ENCODE assay signal across 10 cellular contexts in the genomic region with DNA sequence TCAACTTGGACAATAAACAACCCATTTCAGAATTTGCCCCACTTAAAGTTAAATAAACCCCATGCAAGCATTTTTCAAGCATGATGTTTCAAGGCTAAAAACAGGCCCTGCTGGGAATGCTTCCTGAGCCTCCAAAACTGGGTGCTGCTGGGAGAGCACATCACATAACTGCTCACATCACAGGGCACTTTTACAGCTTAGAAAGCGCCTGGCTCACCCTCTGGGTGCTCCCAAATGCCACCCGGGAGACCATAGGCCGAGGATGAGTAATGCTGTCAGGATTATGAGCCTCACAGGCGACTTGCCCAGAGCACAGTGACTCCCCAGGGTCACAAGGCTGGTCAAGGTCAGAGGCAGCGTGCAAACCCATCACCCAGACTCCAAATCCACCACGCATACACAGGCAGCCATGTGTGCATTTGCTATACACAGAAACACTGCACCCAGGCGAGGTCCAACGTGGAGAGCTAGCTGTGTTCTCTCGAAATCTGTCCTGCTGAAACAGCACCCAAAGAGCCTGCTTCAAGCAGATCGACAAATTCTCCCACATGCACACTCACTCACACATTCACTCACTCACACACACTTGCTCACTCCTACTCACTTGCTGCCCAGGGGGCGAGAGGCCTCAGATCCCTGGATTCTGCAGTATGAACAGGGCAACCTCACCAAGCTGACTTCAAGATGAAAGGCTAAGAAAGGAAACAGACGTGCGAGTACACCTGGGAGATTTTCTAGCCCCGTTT. TPM values are rescaled to one million over a fixed set of nuclear protein-coding genes. Genes with fewer than 3 reads are reported as not detected.
DNase-seq lines count a peak whose midpoint lies in the region; ATAC-seq, FAIRE-seq and TF ChIP-seq lines count a peak whose summit lies in the region.
"Had no signal": no experiment of that assay in that cellular context is flagged by ENCODE, and none has a peak within 500 bp of the region (broad histone marks: within the 10 kb centered on the region; RNA-seq: fewer than 3 reads in every experiment).

No MANE protein-coding gene starts in this region.

- H3K36me3 Mint-ChIP-seq in activated T-cell treated with anti-CD3 and anti-CD28 coated beads, Interleukin-2, amount 50 U/mL, for 72 hours (ENCODE audit: insufficient read depth in 2 of 2) = no peaks in the 10 kb centered on the region

- H3K4me3 ChIP-seq in bronchial epithelial cell (ENCODE audit: low read depth, low read length) (no peak overlapping the region), tibial artery (no peak overlapping the region), brain microvascular endothelial cell (ENCODE audit: low read depth, low read length) (no peak overlapping the region)

- no peaks in the 10 kb centered on the region for H3K9me3 Mint-ChIP-seq in activated T-cell treated with anti-CD3 and anti-CD28 coated beads, Interleukin-2, amount 50 U/mL, for 72 hours

- H3K27me3 ChIP-seq in bronchial epithelial cell (ENCODE audit: control insufficient read depth, insufficient read depth, low read length) = no peaks in the 10 kb centered on the region
- H3K27me3 ChIP-seq in layer of hippocampus (ENCODE audit: control insufficient read depth, insufficient read depth, low read length) = no peaks in the 10 kb centered on the region
- H3K27me3 ChIP-seq in tibial artery = no peaks in the 10 kb centered on the region
- no peaks in the 10 kb centered on the region for H3K27me3 ChIP-seq in brain microvascular endothelial cell (replicated peaks)

- TF ChIP-seq CTCF in bronchial epithelial cell (IDR thresholded peaks at IDR 0.05; ENCODE audit: insufficient read depth, low read length, severe bottlenecking) (no peak), tibial artery (IDR thresholded peaks at IDR 0.05) (no peak), brain microvascular endothelial cell (IDR thresholded peaks at IDR 0.05; ENCODE audit: low read depth, low read length, missing control alignments) (no peak)

- H3K36me3 ChIP-seq in bronchial epithelial cell (ENCODE audit: control insufficient read depth, insufficient read depth, low read length) (no peaks in the 10 kb centered on the region), tibial artery (no peaks in the 10 kb centered on the region), brain microvascular endothelial cell (replicated peaks) (no peaks in the 10 kb centered on the region)

- H3K27ac Mint-ChIP-seq in activated T-cell treated with anti-CD3 and anti-CD28 coated beads, Interleukin-2, amount 50 U/mL, for 72 hours = peak overlapping the region; percentile 24

- no peak for ATAC-seq in activated T-cell treated with anti-CD3 and anti-CD28 coated beads, Interleukin-2, amount 50 U/mL, for 72 hours (replicated peaks in 1 of 2)

- FAIRE-seq in bronchial epithelial cell (lab: Jason Lieb, UNC) = peak; percentile 82

- peaks cover 36% of the 10 kb centered on the region for H3K4me1 Mint-ChIP-seq in activated T-cell treated with anti-CD3 and anti-CD28 coated beads, Interleukin-2, amount 50 U/mL, for 72 hours (ENCODE audit: low read depth)

- peaks cover 5 to 55% (median 42%) of the 10 kb centered on the region in 4 donors for H3K4me1 ChIP-seq in tibial artery

- DNase-seq in activated T-cell treated with anti-CD3 and anti-CD28 coated beads, Interleukin-2, amount 50 U/mL, for 72 hours = no peak
- DNase-seq in activated T-cell treated with anti-CD3 and anti-CD28 coated beads, Interleukin-2, amount 50 U/mL, for 1 hour = no peak
- DNase-seq in bronchial epithelial cell (ENCODE audit: low read depth) (no peak), tibial artery (peak in 1 of 2 donors; percentile 82), brain microvascular endothelial cell (no peak), NCI-H187 treated with DMSO at 0.1 percent for 48 hours (lab: John Stamatoyannopoulos, UW) (no peak)
- DNase-seq in stimulated activated naive CD4-positive, alpha-beta T cell (lab: John Stamatoyannopoulos, UW) = no peak
- DNase-seq: NCI-H2081 treated with DMSO at 0.1 percent for 48 hours, SIG-M5 had no signal

- no peaks in the 10 kb centered on the region for H3K27me3 Mint-ChIP-seq in activated T-cell treated with anti-CD3 and anti-CD28 coated beads, Interleukin-2, amount 50 U/mL, for 72 hours (ENCODE audit: low read depth)

- intact Hi-C loops in tibial artery (cut with DNase I; ENCODE audit: low total_unique reads) = loop anchor here (10.0 kb wide), 1 partner anchor 58 kb away; the partner anchor contains the start of gene ITPK1

- in situ Hi-C loops in brain microvascular endothelial cell (cut with HindIII; ENCODE audit: low pct_ligation_motif_present, low sequenced_read_pairs) = no loop called here

- H3K4me3 Mint-ChIP-seq in activated T-cell treated with anti-CD3 and anti-CD28 coated beads, Interleukin-2, amount 50 U/mL, for 72 hours = no peak overlapping the region

- H3K27ac ChIP-seq in layer of hippocampus (ENCODE audit: low read depth, low read length) = peak overlapping the region; percentile 56
- peak overlapping the region; percentile 74 to 79 for H3K27ac ChIP-seq in tibial artery
- H3K27ac ChIP-seq in brain microvascular endothelial cell = no peak overlapping the region

- H3K9me3 ChIP-seq in tibial artery = no peaks in the 10 kb centered on the region

RNA-seq across cellular contexts. Expression of gene ITPK1, which starts 58.7 kb away (rescaled TPM):
- 10 to 100 TPM; 53.4 to 61.8 TPM for total RNA-seq in activated T-cell treated with anti-CD3 and anti-CD28 coated beads, Interleukin-2, amount 50 U/mL, for 72 hours
- 24.7 and 39.8 TPM in 2 replicates for total RNA-seq in bronchial epithelial cell
